In the genomic region with DNA sequence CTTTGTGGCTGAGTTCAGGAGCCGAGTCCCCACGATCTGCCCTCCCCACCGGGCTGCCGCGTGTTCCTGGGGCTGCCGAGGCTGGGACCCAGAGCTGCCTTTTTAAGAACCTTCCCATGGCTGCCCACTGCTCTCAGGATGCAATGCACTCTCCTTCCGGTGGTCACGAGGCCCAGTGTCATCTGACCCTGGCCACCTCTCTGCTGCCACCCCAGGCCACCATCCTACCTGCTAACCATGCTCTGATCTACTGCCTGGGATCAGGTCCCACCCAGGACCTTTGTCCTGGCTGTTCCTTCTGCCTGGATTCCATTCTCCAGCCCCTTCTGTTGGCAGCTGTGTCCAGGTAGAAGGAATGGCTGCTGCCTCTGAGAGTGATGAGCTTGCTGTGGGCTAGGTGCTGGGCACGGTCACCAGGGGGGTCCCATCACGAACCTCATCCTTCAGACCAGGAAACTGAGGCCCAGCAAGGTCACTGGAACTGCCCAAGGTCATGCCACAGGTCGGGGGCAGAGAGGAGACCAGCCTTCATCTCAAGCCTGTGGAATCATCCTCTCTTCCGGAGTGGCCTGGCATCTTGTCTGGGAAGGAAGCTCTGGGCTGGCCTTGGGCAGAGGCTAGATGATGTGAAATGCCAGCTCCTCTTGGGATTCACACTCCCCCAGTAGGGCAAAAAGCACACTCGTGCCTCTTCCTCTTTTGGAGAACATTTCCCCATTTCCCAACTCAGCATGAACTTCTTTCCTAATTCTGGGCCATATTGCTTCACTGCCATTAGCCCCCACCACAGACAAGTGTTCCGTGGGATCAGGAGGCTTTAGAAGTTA, we compare ENCODE assay signal across 16 cellular contexts. TPM values are rescaled to one million over a fixed set of nuclear protein-coding genes. Genes with fewer than 3 reads are reported as not detected.
DNase-seq lines count a peak whose midpoint lies in the region; FAIRE-seq and TF ChIP-seq lines count a peak whose summit lies in the region.
"Had no signal": no experiment of that assay in that cellular context is flagged by ENCODE, and none has a peak within 500 bp of the region (broad histone marks: within the 10 kb centered on the region; RNA-seq: fewer than 3 reads in every experiment).

No MANE protein-coding gene starts in this region.

- H2AFZ ChIP-seq in mesenchymal stem cell (ENCODE audit: low read depth, low read length), result no peak overlapping the region

- H3K9ac ChIP-seq in kidney (ENCODE audit: low read length in 2 of 2) (peak overlapping the region in 1 of 2 donors; percentile 78), rectal smooth muscle tissue (ENCODE audit: low read length) (no peak overlapping the region), mesenchymal stem cell (ENCODE audit: low read length) (no peak overlapping the region)

- H2BK120ac ChIP-seq in mesenchymal stem cell (ENCODE audit: low read depth, low read length), result no peak overlapping the region

- H4K8ac ChIP-seq in mesenchymal stem cell (ENCODE audit: low read length), result no peak overlapping the region

- no peak overlapping the region for H2BK15ac ChIP-seq in mesenchymal stem cell (ENCODE audit: low read depth, poor library complexity, severe bottlenecking)

- peaks cover 52% of the 10 kb centered on the region for H3K27me3 Mint-ChIP-seq in HFFc6 (ENCODE audit: insufficient read depth)

- H3K36me3 Mint-ChIP-seq in HFFc6 (ENCODE audit: low read depth), result no peaks in the 10 kb centered on the region
- H3K36me3 Mint-ChIP-seq: IgD-negative memory B cell had no signal

- H3K79me1 ChIP-seq in mesenchymal stem cell (replicated peaks; ENCODE audit: low read length, poor library complexity, severe bottlenecking), result no peaks in the 10 kb centered on the region

- TF ChIP-seq CTCF in kidney (IDR thresholded peaks at IDR 0.05; ENCODE audit: borderline replicate concordance, extremely low read depth, insufficient read depth) (no peak), HFFc6 (IDR thresholded peaks at IDR 0.05) (no peak)

- H3K4me1 ChIP-seq in kidney (ENCODE audit: control insufficient read depth in 1 of 2, insufficient read depth in 1 of 2, low read depth in 1 of 2, low read length in 2 of 2), result peaks cover 56 to 60% of the 10 kb centered on the region in 2 donors
- peaks cover 38% of the 10 kb centered on the region for H3K4me1 ChIP-seq in rectal smooth muscle tissue (ENCODE audit: control insufficient read depth, insufficient read depth, low read length)
- peaks cover 6% of the 10 kb centered on the region for H3K4me1 ChIP-seq in mesenchymal stem cell (ENCODE audit: control insufficient read depth, insufficient read depth, low read depth, low read length)

- DNase-seq in CD1c-positive myeloid dendritic cell (ENCODE audit: extremely low spot score) (peak; percentile 78), SKM-1 (lab: John Stamatoyannopoulos, UW; ENCODE audit: unreplicated experiment) (peak; percentile 26), kidney (no peak), mesenchymal stem cell (no peak), HFFc6 (no peak), NCI-H1417 treated with DMSO at 0.1 percent for 48 hours (lab: John Stamatoyannopoulos, UW) (no peak), NCI-H748 (lab: John Stamatoyannopoulos, UW; ENCODE audit: unreplicated experiment) (no peak)
- DNase-seq: activated CD4-positive, alpha-beta T cell treated with anti-CD3 and anti-CD28 coated beads, Interleukin-2, amount 10 ng/mL, durations not matched to agents 24 days and 14 days; H7; NCI-H2081 treated with DMSO at 0.1 percent for 48 hours; T-helper 17 cell had no signal

- 75% methylated on average over 14 of the region's 14 CpGs for WGBS in mesenchymal stem cell

- no peak overlapping the region for H3K4me3 Mint-ChIP-seq in HFFc6
- H3K4me3 Mint-ChIP-seq: activated CD4-positive, alpha-beta T cell treated with anti-CD3 and anti-CD28 coated beads, Interleukin-2, amount 10 ng/mL, durations not matched to agents 24 days and 14 days; IgD-negative memory B cell; T-helper 17 cell had no signal

- peaks cover 11% of the 10 kb centered on the region; the same call in 1 of the 2 replicates for H3K4me1 Mint-ChIP-seq in HFFc6 (ENCODE audit: low read depth)
- H3K4me1 Mint-ChIP-seq: activated CD4-positive, alpha-beta T cell treated with anti-CD3 and anti-CD28 coated beads, Interleukin-2, amount 10 ng/mL, durations not matched to agents 24 days and 14 days had no signal

- no peaks in the 10 kb centered on the region for H3K27me3 ChIP-seq in rectal smooth muscle tissue (ENCODE audit: control insufficient read depth, insufficient read depth, low read length)
- H3K27me3 ChIP-seq in mesenchymal stem cell (ENCODE audit: control insufficient read depth in 1 of 2, insufficient read depth in 1 of 2, low read length in 2 of 2), result peaks cover 74 to 97% of the 10 kb centered on the region in 2 experiments
- H3K27me3 ChIP-seq: brain microvascular endothelial cell had no signal

- H3K4ac ChIP-seq in mesenchymal stem cell (ENCODE audit: low read depth in 1 of 2, low read length in 2 of 2), result no peak overlapping the region

- H3K18ac ChIP-seq in mesenchymal stem cell (ENCODE audit: low read depth in 1 of 2, low read length in 2 of 2), result no peak overlapping the region

- H3K4me3 ChIP-seq in kidney (ENCODE audit: low read length in 2 of 2) (peak overlapping the region; percentile 15 to 21), rectal smooth muscle tissue (ENCODE audit: low read length) (no peak overlapping the region), mesenchymal stem cell (ENCODE audit: insufficient read depth in 1 of 2, low read depth in 1 of 2, low read length in 2 of 2) (no peak overlapping the region)
- H3K4me3 ChIP-seq: tibial nerve had no signal

- H3K14ac ChIP-seq in mesenchymal stem cell (ENCODE audit: low read length in 2 of 2), result no peak overlapping the region

- H3K27ac ChIP-seq in kidney (ENCODE audit: low read depth in 2 of 2, low read length in 2 of 2) (peak overlapping the region; percentile 94 to 97), rectal smooth muscle tissue (ENCODE audit: low read depth, low read length) (peak overlapping the region; percentile 63), mesenchymal stem cell (ENCODE audit: low read length, poor library complexity, severe bottlenecking) (no peak overlapping the region)

- H3K4me2 ChIP-seq in mesenchymal stem cell (ENCODE audit: low read length, poor library complexity, severe bottlenecking), result no peak overlapping the region

- no peak overlapping the region for H2BK5ac ChIP-seq in mesenchymal stem cell (ENCODE audit: low read depth, low read length, poor library complexity, severe bottlenecking)

- H3K27ac Mint-ChIP-seq in HFFc6, result no peak overlapping the region
- H3K27ac Mint-ChIP-seq: activated CD4-positive, alpha-beta T cell treated with anti-CD3 and anti-CD28 coated beads, Interleukin-2, amount 10 ng/mL, durations not matched to agents 24 days and 14 days; IgD-negative memory B cell; T-helper 17 cell had no signal

- H4K91ac ChIP-seq in mesenchymal stem cell (ENCODE audit: low read length), result no peak overlapping the region

- H2AK5ac ChIP-seq in mesenchymal stem cell (ENCODE audit: low read length, severe bottlenecking), result no peak overlapping the region

- no peak overlapping the region for H3K23ac ChIP-seq in mesenchymal stem cell (ENCODE audit: low read length in 2 of 2)

- no peak for FAIRE-seq in kidney (lab: Jason Lieb, UNC)
- FAIRE-seq: endothelial cell of umbilical vein had no signal

- intact Hi-C loops in kidney (cut with DNase I), result no loop called here

- H3K9me3 ChIP-seq in kidney (ENCODE audit: control insufficient read depth in 1 of 2, low read length in 2 of 2), result no peaks in the 10 kb centered on the region
- H3K9me3 ChIP-seq in mesenchymal stem cell (ENCODE audit: control insufficient read depth, low read length), result peaks cover 6% of the 10 kb centered on the region
- H3K9me3 ChIP-seq: tibial nerve had no signal

- no peaks in the 10 kb centered on the region for H3K9me3 Mint-ChIP-seq in HFFc6
- H3K9me3 Mint-ChIP-seq: activated CD4-positive, alpha-beta T cell treated with anti-CD3 and anti-CD28 coated beads, Interleukin-2, amount 10 ng/mL, durations not matched to agents 24 days and 14 days; IgD-negative memory B cell had no signal

- H3K36me3 ChIP-seq in kidney (ENCODE audit: control insufficient read depth in 1 of 2, insufficient read depth in 2 of 2, low read length in 2 of 2) (no peaks in the 10 kb centered on the region), rectal smooth muscle tissue (ENCODE audit: control insufficient read depth, insufficient read depth, low read length) (no peaks in the 10 kb centered on the region), mesenchymal stem cell (ENCODE audit: control insufficient read depth in 1 of 2, insufficient read depth in 2 of 2, low read depth in 1 of 2, low read length in 2 of 2) (no peaks in the 10 kb centered on the region)
- H3K36me3 ChIP-seq: brain microvascular endothelial cell, tibial nerve had no signal

- no peak overlapping the region for H2BK12ac ChIP-seq in mesenchymal stem cell (ENCODE audit: low read length in 2 of 2)

RNA-seq across cellular contexts. Expression of a gene that starts 20.5 kb away (rescaled TPM):
- 29.7 TPM for total RNA-seq in kidney
- polyA plus RNA-seq in kidney (ENCODE audit: insufficient read depth, low read depth, low replicate concordance), result 551 TPM
- polyA plus RNA-seq in mesenchymal stem cell (2013, experiment 1 of 2), result not detected
- polyA plus RNA-seq in mesenchymal stem cell (2013, experiment 2 of 2), result not detected
- not detected for total RNA-seq in HFFc6 (2021; fragmentation: NEBNext Ultra II Directional; extraction: Animal tissue kit (Norgen Biotek cat#: 25700))
- total RNA-seq: activated CD4-positive, alpha-beta T cell treated with anti-CD3 and anti-CD28 coated beads, Interleukin-2, amount 10 ng/mL, durations not matched to agents 24 days and 14 days; endothelial cell of umbilical vein; H7; T-helper 17 cell had no signal
- polyA plus RNA-seq: endothelial cell of umbilical vein, IgD-negative memory B cell had no signal

RNA-seq across cellular contexts. Expression of a gene that starts 38.8 kb away (rescaled TPM):
- 3.7 TPM for total RNA-seq in kidney
- not detected for polyA plus RNA-seq in kidney (ENCODE audit: insufficient read depth, low read depth, low replicate concordance)
- not detected for polyA plus RNA-seq in mesenchymal stem cell (2013, experiment 1 of 2)
- not detected for polyA plus RNA-seq in mesenchymal stem cell (2013, experiment 2 of 2)
- total RNA-seq in HFFc6 (2021; fragmentation: NEBNext Ultra II Directional; extraction: Animal tissue kit (Norgen Biotek cat#: 25700)), result not detected
- total RNA-seq: endothelial cell of umbilical vein, H7 had no signal
- polyA plus RNA-seq: endothelial cell of umbilical vein had no signal

RNA-seq across cellular contexts. Expression of a gene that starts 56.5 kb away (rescaled TPM):
- total RNA-seq in kidney, result not detected
- not detected for polyA plus RNA-seq in kidney (ENCODE audit: insufficient read depth, low read depth, low replicate concordance)
- not detected for polyA plus RNA-seq in mesenchymal stem cell (2013, experiment 1 of 2)
- polyA plus RNA-seq in mesenchymal stem cell (2013, experiment 2 of 2), result 0.01 TPM
- not detected for total RNA-seq in HFFc6 (2021; fragmentation: NEBNext Ultra II Directional; extraction: Animal tissue kit (Norgen Biotek cat#: 25700))
- total RNA-seq: activated CD4-positive, alpha-beta T cell treated with anti-CD3 and anti-CD28 coated beads, Interleukin-2, amount 10 ng/mL, durations not matched to agents 24 days and 14 days; endothelial cell of umbilical vein; T-helper 17 cell; tibial nerve had no signal
- polyA plus RNA-seq: endothelial cell of umbilical vein, IgD-negative memory B cell had no signal

Comparison
In these comparisons a context has a peak if more than half of its experiments do, and no peak if none do; other contexts are left out.
1. DNase-seq: peak in CD1c-positive myeloid dendritic cell (single experiment) and SKM-1 (single experiment); none in kidney (single experiment), mesenchymal stem cell (single experiment), HFFc6 (single experiment), NCI-H1417 treated with DMSO at 0.1 percent for 48 hours (single experiment) and NCI-H748 (single experiment).
2. H3K4me3 ChIP-seq: peak in kidney (2 of 2); none in rectal smooth muscle tissue (single experiment) and mesenchymal stem cell (0 of 2).
3. RNA of a gene that starts 20.5 kb away (total RNA-seq): 29.7 TPM in kidney (single experiment); not detected in HFFc6; every median in the first group is over 10 times any median in the second.